Comparison of ENCODE assay signal across 8 cellular contexts in genomic region chr18:3998698-3999333, GRCh38.
DNase-seq lines count a peak whose midpoint lies in the region; ATAC-seq lines count a peak whose summit lies in the region.

No MANE protein-coding gene starts in this region.

- peak; percentile 34 for DNase-seq in activated CD4-positive, alpha-beta T cell treated with anti-CD3 and anti-CD28 coated beads, Interleukin-2, amount 10 ng/mL, durations not matched to agents 7 days and 5 days
- no peak for DNase-seq in activated CD4-positive, alpha-beta T cell treated with anti-CD3 and anti-CD28 coated beads, Interleukin-2, amount 50 U/mL, for 1 hour
- peak; percentile 57 for DNase-seq in NAMALWA (ENCODE audit: low spot score)
- peak; percentile 71 for DNase-seq in astrocyte of the hippocampus (ENCODE audit: low read depth, low spot score)
- DNase-seq in left kidney (ENCODE audit: low read depth, low spot score), result peak; percentile 71
- DNase-seq in stimulated activated naive CD8-positive, alpha-beta T cell treated with anti-CD3 and anti-CD28 coated beads, Interleukin-15, amount 100 ng/mL, for 72 hours, result no peak

- no peak overlapping the region for H3K27ac Mint-ChIP-seq in activated CD4-positive, alpha-beta T cell treated with anti-CD3 and anti-CD28 coated beads, Interleukin-2, amount 10 ng/mL, durations not matched to agents 7 days and 5 days
- H3K27ac Mint-ChIP-seq in stimulated activated memory B cell treated with anti-CD40 and anti-IgM and Interleukin-4, amounts not matched to agents 10 μg/mL and 1 μg/mL and 100 μg/mL, for 72 hours, result no peak overlapping the region
- H3K27ac Mint-ChIP-seq in stimulated activated naive CD8-positive, alpha-beta T cell treated with anti-CD3 and anti-CD28 coated beads, Interleukin-15, amount 100 ng/mL, for 72 hours, result no peak overlapping the region

- CTCF ChIA-PET in activated CD4-positive, alpha-beta T cell treated with anti-CD3 and anti-CD28 coated beads, Interleukin-2, amount 10 ng/mL, durations not matched to agents 7 days and 5 days (lab: Charles Lee), result interaction anchor here (0.5 kb wide), 1 partner anchor 268 kb away, joined by 5 read pairs; no protein-coding TSS in a partner anchor

- no peaks in the 10 kb centered on the region for H3K9me3 Mint-ChIP-seq in activated CD4-positive, alpha-beta T cell treated with anti-CD3 and anti-CD28 coated beads, Interleukin-2, amount 10 ng/mL, durations not matched to agents 7 days and 5 days
- H3K9me3 Mint-ChIP-seq in stimulated activated memory B cell treated with anti-CD40 and anti-IgM and Interleukin-4, amounts not matched to agents 10 μg/mL and 1 μg/mL and 100 μg/mL, for 72 hours, result no peaks in the 10 kb centered on the region
- no peaks in the 10 kb centered on the region for H3K9me3 Mint-ChIP-seq in stimulated activated naive CD8-positive, alpha-beta T cell treated with anti-CD3 and anti-CD28 coated beads, Interleukin-15, amount 100 ng/mL, for 72 hours

- no peaks in the 10 kb centered on the region for H3K36me3 Mint-ChIP-seq in activated CD4-positive, alpha-beta T cell treated with anti-CD3 and anti-CD28 coated beads, Interleukin-2, amount 10 ng/mL, durations not matched to agents 7 days and 5 days (ENCODE audit: low read depth)
- no peaks in the 10 kb centered on the region for H3K36me3 Mint-ChIP-seq in stimulated activated memory B cell treated with anti-CD40 and anti-IgM and Interleukin-4, amounts not matched to agents 10 μg/mL and 1 μg/mL and 100 μg/mL, for 72 hours

- POLR2A ChIA-PET in activated CD4-positive, alpha-beta T cell treated with anti-CD3 and anti-CD28 coated beads, Interleukin-2, amount 10 ng/mL, durations not matched to agents 7 days and 5 days (lab: Charles Lee), result no interaction called here

- H3K4me3 Mint-ChIP-seq in activated CD4-positive, alpha-beta T cell treated with anti-CD3 and anti-CD28 coated beads, Interleukin-2, amount 10 ng/mL, durations not matched to agents 7 days and 5 days, result no peak overlapping the region
- H3K4me3 Mint-ChIP-seq in stimulated activated memory B cell treated with anti-CD40 and anti-IgM and Interleukin-4, amounts not matched to agents 10 μg/mL and 1 μg/mL and 100 μg/mL, for 72 hours, result no peak overlapping the region
- no peak overlapping the region for H3K4me3 Mint-ChIP-seq in stimulated activated naive CD8-positive, alpha-beta T cell treated with anti-CD3 and anti-CD28 coated beads, Interleukin-15, amount 100 ng/mL, for 72 hours

- no peak for ATAC-seq in stimulated activated memory B cell treated with anti-CD40 and anti-IgM and Interleukin-4, amounts not matched to agents 10 μg/mL and 1 μg/mL and 100 μg/mL, for 72 hours
- ATAC-seq in stimulated activated naive CD8-positive, alpha-beta T cell treated with anti-CD3 and anti-CD28 coated beads, Interleukin-15, amount 100 ng/mL, for 72 hours, result no peak
- no peak for ATAC-seq in HG02798 (IDR thresholded peaks at IDR 0.05; ENCODE audit: poor library complexity, unreplicated experiment)

- H3K4me1 Mint-ChIP-seq in activated CD4-positive, alpha-beta T cell treated with anti-CD3 and anti-CD28 coated beads, Interleukin-2, amount 10 ng/mL, durations not matched to agents 7 days and 5 days, result peaks cover 4% of the 10 kb centered on the region
- no peaks in the 10 kb centered on the region for H3K4me1 Mint-ChIP-seq in stimulated activated memory B cell treated with anti-CD40 and anti-IgM and Interleukin-4, amounts not matched to agents 10 μg/mL and 1 μg/mL and 100 μg/mL, for 72 hours
- no peaks in the 10 kb centered on the region for H3K4me1 Mint-ChIP-seq in stimulated activated naive CD8-positive, alpha-beta T cell treated with anti-CD3 and anti-CD28 coated beads, Interleukin-15, amount 100 ng/mL, for 72 hours

- peaks cover 17% of the 10 kb centered on the region for H3K27me3 Mint-ChIP-seq in activated CD4-positive, alpha-beta T cell treated with anti-CD3 and anti-CD28 coated beads, Interleukin-2, amount 10 ng/mL, durations not matched to agents 7 days and 5 days
- H3K27me3 Mint-ChIP-seq in stimulated activated memory B cell treated with anti-CD40 and anti-IgM and Interleukin-4, amounts not matched to agents 10 μg/mL and 1 μg/mL and 100 μg/mL, for 72 hours, result peaks cover 27% of the 10 kb centered on the region
- peaks cover 22% of the 10 kb centered on the region for H3K27me3 Mint-ChIP-seq in stimulated activated naive CD8-positive, alpha-beta T cell treated with anti-CD3 and anti-CD28 coated beads, Interleukin-15, amount 100 ng/mL, for 72 hours

Comparison
In these comparisons a context has a peak if more than half of its experiments do, and no peak if none do; other contexts are left out.
1. DNase-seq: peak in activated CD4-positive, alpha-beta T cell treated with anti-CD3 and anti-CD28 coated beads, Interleukin-2, amount 10 ng/mL, durations not matched to agents 7 days and 5 days (single experiment), NAMALWA (single experiment), astrocyte of the hippocampus (single experiment) and left kidney (single experiment); none in activated CD4-positive, alpha-beta T cell treated with anti-CD3 and anti-CD28 coated beads, Interleukin-2, amount 50 U/mL, for 1 hour (single experiment) and stimulated activated naive CD8-positive, alpha-beta T cell treated with anti-CD3 and anti-CD28 coated beads, Interleukin-15, amount 100 ng/mL, for 72 hours (0 of 2).